In the genomic region with DNA sequence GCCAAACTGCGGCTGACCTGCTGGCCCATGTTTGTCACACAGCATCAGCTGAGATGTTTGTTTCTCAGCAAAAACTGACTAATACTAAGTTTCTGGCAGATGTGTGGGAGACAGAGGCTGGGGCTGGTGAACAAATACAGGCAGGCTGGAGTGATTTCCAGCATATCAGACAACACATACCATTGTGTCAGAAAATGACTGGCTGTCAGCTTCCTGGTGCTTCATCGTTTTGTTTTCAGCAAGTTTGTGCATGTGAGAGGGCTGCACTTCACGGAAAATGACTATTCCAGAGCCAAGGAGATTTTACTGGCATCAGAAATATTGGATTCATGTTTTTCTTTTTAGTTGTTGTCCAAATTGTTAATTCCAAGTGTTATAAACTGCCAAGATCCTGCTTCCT, we compare ENCODE assay signal across 32 cellular contexts.
"Had no signal": no experiment of that assay in that cellular context is flagged by ENCODE, and none has a peak within 500 bp of the region (broad histone marks: within the 10 kb centered on the region; RNA-seq: fewer than 3 reads in every experiment).

No MANE protein-coding gene starts in this region.

- H3K4me2 ChIP-seq: KMS-11 had no signal

- DNase-seq: activated CD4-positive, alpha-beta memory T cell treated with anti-CD3 and anti-CD28 coated beads, Interleukin-2, amount 10 ng/mL, durations not matched to agents 7 days and 5 days; activated CD4-positive, alpha-beta T cell treated with anti-CD3 and anti-CD28 coated beads for 1 hour; activated CD4-positive, alpha-beta T cell treated with anti-CD3 and anti-CD28 coated beads for 48 hours; activated CD4-positive, CD25-positive, alpha-beta regulatory T cell; activated effector memory CD4-positive, alpha-beta T cell treated with anti-CD3 and anti-CD28 coated beads, Interleukin-2, amount 50 U/mL, for 16 hours; activated naive CD4-positive, alpha-beta T cell; activated naive CD4-positive, alpha-beta T cell treated with anti-CD3 and anti-CD28 coated beads, Interleukin-2, amount 50 U/mL, for 16 hours; activated naive CD8-positive, alpha-beta T cell treated with anti-CD3 and anti-CD28 coated beads for 36 hours; activated T-cell treated with anti-CD3 and anti-CD28 coated beads, Interleukin-2, amount 50 U/mL, for 1 hour; activated T-cell treated with anti-CD3 and anti-CD28 coated beads, Interleukin-2, amount 50 U/mL, for 72 hours; amniotic stem cell; aorta; brain microvascular endothelial cell; MM.1S; MV-4-11; NCI-H1092; NCI-H1436 treated with DMSO at 0.1 percent for 48 hours; NCI-H187 treated with DMSO at 0.1 percent for 48 hours; NCI-H2081; NCI-H2171 treated with DMSO at 0.1 percent for 48 hours; NCI-H345; NCI-H524 treated with DMSO at 0.1 percent for 48 hours; NK-92 treated with Interleukin-12 subunit alpha and Interleukin-12 subunit beta, amount 100 ng/mL, for 24 hours; PC-3; Peyer's patch; Right ventricle myocardium superior; RPMI8226; SW 1271; T1000; WERI-Rb-1 had no signal

- H3K4me3 ChIP-seq: Peyer's patch had no signal

- H3K27me3 ChIP-seq: brain microvascular endothelial cell, Peyer's patch had no signal

- ATAC-seq: activated T-cell treated with anti-CD3 and anti-CD28 coated beads, Interleukin-2, amount 50 U/mL, for 72 hours; activated T-helper 17 cell treated with anti-CD3 and anti-CD28 coated beads, Interleukin-2, amount 50 U/mL, for 72 hours; PC-3 had no signal

- H3K9me3 ChIP-seq: Peyer's patch had no signal

- H3K9ac ChIP-seq: KMS-11 had no signal

- H3K36me3 ChIP-seq: brain microvascular endothelial cell, Peyer's patch, WERI-Rb-1 had no signal

- H3K27ac ChIP-seq: brain microvascular endothelial cell, KMS-11, Peyer's patch, WERI-Rb-1 had no signal

- H3K4me1 ChIP-seq: Peyer's patch had no signal
